In genomic region chr1:193338194-193338593, GRCh38 we compare ENCODE assay signal across 8 cellular contexts.
DNase-seq lines count a peak whose midpoint lies in the region; ATAC-seq, FAIRE-seq and TF ChIP-seq lines count a peak whose summit lies in the region.

No MANE protein-coding gene starts in this region.

- no peak overlapping the region for H3K4me3 ChIP-seq in bronchial epithelial cell (ENCODE audit: low read depth, low read length)

- peak; percentile 48 for ATAC-seq in GM18520 (IDR thresholded peaks at IDR 0.05; ENCODE audit: unreplicated experiment)
- peak; percentile 63 for ATAC-seq in HG03442 (IDR thresholded peaks at IDR 0.05; ENCODE audit: unreplicated experiment)

- H3K27me3 Mint-ChIP-seq in activated T-helper 2 cell treated with anti-CD3 and anti-CD28 coated beads, Interferon-gamma antibody, Interleukin-2, Interleukin-4, amounts not matched to agents 10 μg/mL and 5 μg/mL and 100 μg/mL, durations not matched to agents 14 hours and 24 hours and 36 hours (ENCODE audit: low read depth), result no peaks in the 10 kb centered on the region

- no peaks in the 10 kb centered on the region for H3K27me3 ChIP-seq in bronchial epithelial cell (ENCODE audit: control insufficient read depth, insufficient read depth, low read length)

- H3K4me3 Mint-ChIP-seq in activated T-helper 2 cell treated with anti-CD3 and anti-CD28 coated beads, Interferon-gamma antibody, Interleukin-2, Interleukin-4, amounts not matched to agents 10 μg/mL and 5 μg/mL and 100 μg/mL, durations not matched to agents 14 hours and 24 hours and 36 hours (ENCODE audit: low read depth), result no peak overlapping the region

- H3K36me3 ChIP-seq in bronchial epithelial cell (ENCODE audit: control insufficient read depth, insufficient read depth, low read length), result no peaks in the 10 kb centered on the region

- H3K4me1 Mint-ChIP-seq in activated T-helper 2 cell treated with anti-CD3 and anti-CD28 coated beads, Interferon-gamma antibody, Interleukin-2, Interleukin-4, amounts not matched to agents 10 μg/mL and 5 μg/mL and 100 μg/mL, durations not matched to agents 14 hours and 24 hours and 36 hours (ENCODE audit: low read depth), result peaks cover 3% of the 10 kb centered on the region

- intact Hi-C loops in activated T-helper 2 cell treated with anti-CD3 and anti-CD28 coated beads, Interferon-gamma antibody, Interleukin-2, Interleukin-4, amounts not matched to agents 10 μg/mL and 5 μg/mL and 100 μg/mL, durations not matched to agents 14 hours and 24 hours and 36 hours (cut with micrococcal nuclease), result loop anchor here (2.0 kb wide), 1 partner anchor 61 kb away; no protein-coding TSS in a partner anchor

- no peak for TF ChIP-seq CTCF in bronchial epithelial cell (IDR thresholded peaks at IDR 0.05; ENCODE audit: insufficient read depth, low read length, severe bottlenecking)

- DNase-seq in AG08395 (ENCODE audit: low spot score), result peak; percentile 30
- peak; percentile 54 for DNase-seq in bronchial epithelial cell (ENCODE audit: low read depth)
- DNase-seq in NCI-H510A treated with DMSO at 0.1 percent for 48 hours (lab: John Stamatoyannopoulos, UW), result no peak
- no peak for DNase-seq in SK-N-DZ (ENCODE audit: low spot score)
- DNase-seq in activated T-helper 2 cell treated with anti-CD3 and anti-CD28 coated beads, Interferon-gamma antibody, Interleukin-2, Interleukin-4, amounts not matched to agents 10 μg/mL and 5 μg/mL and 100 μg/mL, durations not matched to agents 14 hours and 24 hours and 36 hours (ENCODE audit: low spot score), result no peak
- DNase-seq in NCI-H2081 treated with DMSO at 0.1 percent for 48 hours (lab: John Stamatoyannopoulos, UW), result no peak

- peaks cover 15% of the 10 kb centered on the region for H3K9me3 Mint-ChIP-seq in activated T-helper 2 cell treated with anti-CD3 and anti-CD28 coated beads, Interferon-gamma antibody, Interleukin-2, Interleukin-4, amounts not matched to agents 10 μg/mL and 5 μg/mL and 100 μg/mL, durations not matched to agents 14 hours and 24 hours and 36 hours

- no peak for FAIRE-seq in bronchial epithelial cell (lab: Jason Lieb, UNC)

- H3K27ac Mint-ChIP-seq in activated T-helper 2 cell treated with anti-CD3 and anti-CD28 coated beads, Interferon-gamma antibody, Interleukin-2, Interleukin-4, amounts not matched to agents 10 μg/mL and 5 μg/mL and 100 μg/mL, durations not matched to agents 14 hours and 24 hours and 36 hours, result no peak overlapping the region

- H3K36me3 Mint-ChIP-seq in activated T-helper 2 cell treated with anti-CD3 and anti-CD28 coated beads, Interferon-gamma antibody, Interleukin-2, Interleukin-4, amounts not matched to agents 10 μg/mL and 5 μg/mL and 100 μg/mL, durations not matched to agents 14 hours and 24 hours and 36 hours (ENCODE audit: low read depth), result peaks cover 5% of the 10 kb centered on the region

Comparison
In these comparisons a context has a peak if more than half of its experiments do, and no peak if none do; other contexts are left out.
1. DNase-seq: peak in AG08395 (single experiment) and bronchial epithelial cell (single experiment); none in NCI-H510A treated with DMSO at 0.1 percent for 48 hours (single experiment), SK-N-DZ (single experiment), activated T-helper 2 cell treated with anti-CD3 and anti-CD28 coated beads, Interferon-gamma antibody, Interleukin-2, Interleukin-4, amounts not matched to agents 10 μg/mL and 5 μg/mL and 100 μg/mL, durations not matched to agents 14 hours and 24 hours and 36 hours (single experiment) and NCI-H2081 treated with DMSO at 0.1 percent for 48 hours (single experiment).